In the genomic region with DNA sequence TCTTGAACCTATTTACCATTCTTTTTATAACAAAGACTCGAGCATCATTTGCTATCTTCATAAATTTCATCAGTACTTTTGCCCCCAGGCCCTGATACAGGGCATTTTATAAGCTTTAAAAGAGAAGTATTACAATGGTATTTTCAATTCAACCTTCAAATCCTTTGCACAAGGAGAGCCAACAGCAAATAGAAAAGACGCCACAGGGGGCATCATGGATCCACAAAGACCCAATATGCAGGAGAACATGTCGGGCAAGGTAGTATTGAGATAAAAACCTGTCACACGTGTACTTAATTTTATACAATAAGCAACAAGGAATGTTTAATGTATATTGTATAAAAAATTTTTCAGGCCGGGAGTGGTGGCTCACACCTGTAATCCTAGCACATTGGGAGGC, we compare ENCODE assay signal across 11 cellular contexts. TPM values are rescaled to one million over a fixed set of nuclear protein-coding genes. Genes with fewer than 3 reads are reported as not detected.
DNase-seq lines count a peak whose midpoint lies in the region; ATAC-seq and TF ChIP-seq lines count a peak whose summit lies in the region.
"Had no signal": no experiment of that assay in that cellular context is flagged by ENCODE, and none has a peak within 500 bp of the region (broad histone marks: within the 10 kb centered on the region; RNA-seq: fewer than 3 reads in every experiment).

No MANE protein-coding gene starts in this region.

- H3K27ac ChIP-seq in coronary artery (peak overlapping the region; percentile 58 to 74), psoas muscle (peak overlapping the region; percentile 96)

- no peaks in the 10 kb centered on the region for H3K27me3 ChIP-seq in BJ (ENCODE audit: control insufficient read depth, insufficient read depth, low read length)
- H3K27me3 ChIP-seq in psoas muscle (ENCODE audit: insufficient read depth in 3 of 3, low read length in 2 of 3): no peaks in the 10 kb centered on the region

- TF ChIP-seq CTCF in BJ (IDR thresholded peaks at IDR 0.05; ENCODE audit: insufficient read depth, low read depth, low read length) (peak; percentile 22; the same call in 1 of the 2 replicates), coronary artery (IDR thresholded peaks at IDR 0.05) (no peak), psoas muscle (IDR thresholded peaks at IDR 0.05) (no peak), Calu3 (IDR thresholded peaks at IDR 0.05; ENCODE audit: unreplicated experiment) (no peak)

- peaks cover 6% of the 10 kb centered on the region for H3K36me3 ChIP-seq in BJ (ENCODE audit: control insufficient read depth, insufficient read depth, low read length)
- H3K36me3 ChIP-seq in psoas muscle (ENCODE audit: insufficient read depth in 1 of 2, low read depth in 1 of 2): peaks cover 0 to 5% of the 10 kb centered on the region in 2 donors

- H3K9me3 Mint-ChIP-seq in IgD-negative memory B cell (no peaks in the 10 kb centered on the region), Calu3 (ENCODE audit: low read depth, unreplicated experiment) (no peaks in the 10 kb centered on the region)

- POLR2A ChIA-PET in BJ (lab: Charles Lee): no interaction called here

- BruUV-seq in Calu3 (replicated peaks; lab: Mats Ljungman, UMichigan): no TSS peak

- H3K4me3 Mint-ChIP-seq in IgD-negative memory B cell (peak overlapping the region in 1 of 4 donors; percentile 45), Calu3 (ENCODE audit: low read depth, unreplicated experiment) (no peak overlapping the region)

- H3K27ac Mint-ChIP-seq in IgD-negative memory B cell: peak overlapping the region in 2 of 3 donors; percentile 25 to 62
- H3K27ac Mint-ChIP-seq in Calu3 (ENCODE audit: unreplicated experiment): no peak overlapping the region

- H3K36me3 Mint-ChIP-seq in IgD-negative memory B cell (peaks cover 8% of the 10 kb centered on the region), Calu3 (ENCODE audit: insufficient read depth, unreplicated experiment) (peaks cover 54% of the 10 kb centered on the region)

- peaks cover 51 to 71% (median 68%) of the 10 kb centered on the region in 3 donors for H3K4me1 Mint-ChIP-seq in IgD-negative memory B cell
- peaks cover 81% of the 10 kb centered on the region for H3K4me1 Mint-ChIP-seq in Calu3 (ENCODE audit: low read depth, unreplicated experiment)

- H3K4me3 ChIP-seq in BJ (ENCODE audit: low read depth, low read length) (no peak overlapping the region), coronary artery (no peak overlapping the region), psoas muscle (peak overlapping the region; percentile 20)

- DNase-seq in BJ (ENCODE audit: low read depth) (no peak), coronary artery (ENCODE audit: low spot score) (no peak), psoas muscle (no peak), Calu3 (no peak), NK-92 (lab: John Stamatoyannopoulos, UW; ENCODE audit: unreplicated experiment) (no peak), hepatic stellate cell (ENCODE audit: low spot score) (no peak)
- DNase-seq: NCI-H1092 treated with DMSO at 0.1 percent for 48 hours, SHP77 had no signal

- WGBS in psoas muscle, 3 donors: 56 to 76% (median 62%) methylated on average over 5 of the region's 5 CpGs

- ATAC-seq in psoas muscle: no peak
- no peak for ATAC-seq in GM19324 (IDR thresholded peaks at IDR 0.05; ENCODE audit: low FRiP score, unreplicated experiment)

- CTCF ChIA-PET in BJ (lab: Yijun Ruan, JAX): interaction anchor here (1.1 to 2.2 kb wide), 12 partner anchors 8 to 79 kb away, joined by 3 to 12 read pairs (median 4); a partner anchor contains a TSS
- CTCF ChIA-PET in Calu3 (lab: Charles Lee): no interaction called here

- intact Hi-C loops in psoas muscle (cut with DNase I): no loop called here
- intact Hi-C loops in Calu3 (cut with micrococcal nuclease; ENCODE audit: unreplicated experiment): no loop called here

- H3K27me3 Mint-ChIP-seq in IgD-negative memory B cell: no peaks in the 10 kb centered on the region
- no peaks in the 10 kb centered on the region for H3K27me3 Mint-ChIP-seq in Calu3 (ENCODE audit: unreplicated experiment)

- peaks cover 87% of the 10 kb centered on the region for H3K4me1 ChIP-seq in psoas muscle

- no peaks in the 10 kb centered on the region for H3K9me3 ChIP-seq in psoas muscle

RNA-seq across cellular contexts. Expression of a gene that starts 10.2 kb away (rescaled TPM):
- polyA plus RNA-seq in BJ (2011; rRNA removed) (4.5 and 6.5 TPM in 2 replicates), IgD-negative memory B cell (31.5 TPM), psoas muscle (10 to 100 TPM; 12.4 to 28.1 (median 24.6) TPM)
- 4.0 and 5.9 TPM in 2 replicates for polyA minus RNA-seq in BJ (2011; rRNA and poly(A)+ RNA removed)
- total RNA-seq in psoas muscle (10 to 100 TPM; 21.8 to 53.5 (median 30.1) TPM), Calu3 (2022) (26.7 and 33.2 TPM in 2 replicates)

RNA-seq across cellular contexts. Expression of a gene that starts 44.7 kb away (rescaled TPM):
- polyA plus RNA-seq in BJ (2011; rRNA removed): not detected in 2 replicates
- polyA minus RNA-seq in BJ (2011; rRNA and poly(A)+ RNA removed): not detected in 2 replicates
- 0.34 TPM for polyA plus RNA-seq in IgD-negative memory B cell
- under 1 TPM in 1 of 4 donors, not detected in 3; 0.11 TPM for total RNA-seq in psoas muscle
- not detected for polyA plus RNA-seq in psoas muscle
- 0.85 and 0.88 TPM in 2 replicates for total RNA-seq in Calu3 (2022)
- total RNA-seq: kidney epithelial cell had no signal
